ENCODE assay signal across 30 cellular contexts in the genomic region with DNA sequence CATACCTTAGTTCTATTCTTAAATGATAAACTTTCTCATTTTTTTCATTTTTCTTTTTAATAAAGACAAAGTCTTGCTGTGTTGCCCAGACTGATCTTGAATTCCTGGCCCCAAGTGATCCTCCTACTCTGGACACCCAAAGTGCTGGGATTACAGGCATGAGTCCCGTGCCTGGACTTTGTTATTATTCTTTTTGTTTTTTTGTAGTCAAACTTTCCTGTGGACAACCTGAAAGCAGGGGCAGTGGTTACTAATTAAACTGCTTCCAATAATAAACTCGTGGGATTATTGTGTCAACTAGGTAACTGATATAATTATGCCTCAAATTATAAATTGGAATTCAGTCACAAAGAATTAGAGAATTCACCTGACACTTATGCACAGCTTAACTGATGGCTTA.
"Had no signal": no experiment of that assay in that cellular context is flagged by ENCODE, and none has a peak within 500 bp of the region (broad histone marks: within the 10 kb centered on the region; RNA-seq: fewer than 3 reads in every experiment).

No MANE protein-coding gene starts in this region.

- H3K79me2 ChIP-seq: parathyroid adenoma had no signal

- H3K9me3 Mint-ChIP-seq: naive thymus-derived CD4-positive, alpha-beta T cell; natural killer cell; nephron; neural progenitor cell; stimulated activated effector memory CD8-positive, alpha-beta T cell treated with anti-CD3 and anti-CD28 coated beads, Interleukin-12 subunit alpha, Interleukin-12 subunit beta, amount 100 ng/mL, for 72 hours; stimulated activated naive CD8-positive, alpha-beta T cell treated with anti-CD3 and anti-CD28 coated beads, Interleukin-15, Interleukin-2, amounts not matched to agents 100 ng/mL and 50 ng/mL, for 24 hours had no signal

- H3K9ac ChIP-seq: neural progenitor cell, parathyroid adenoma had no signal

- H3K4me2 ChIP-seq: neural progenitor cell had no signal

- H3K27ac ChIP-seq: neural progenitor cell, ovary, parathyroid adenoma, psoas muscle, sigmoid colon, stomach, thoracic aorta, thyroid gland, tibial nerve, upper lobe of left lung, vagina had no signal

- H3K4me3 ChIP-seq: neural progenitor cell, ovary, psoas muscle, sigmoid colon, stomach, thoracic aorta, thyroid gland, tibial nerve, upper lobe of left lung, vagina had no signal

- H3K4me3 Mint-ChIP-seq: naive thymus-derived CD4-positive, alpha-beta T cell; natural killer cell; nephron; neural progenitor cell; stimulated activated effector memory CD8-positive, alpha-beta T cell treated with anti-CD3 and anti-CD28 coated beads, Interleukin-12 subunit alpha, Interleukin-12 subunit beta, amount 100 ng/mL, for 72 hours; stimulated activated naive B cell treated with anti-CD40 and anti-IgM and Interleukin-4, amounts not matched to agents 10 μg/mL and 1 μg/mL and 100 μg/mL, for 72 hours; stimulated activated naive CD8-positive, alpha-beta T cell treated with anti-CD3 and anti-CD28 coated beads, Interleukin-15, Interleukin-2, amounts not matched to agents 100 ng/mL and 50 ng/mL, for 24 hours had no signal

- H2AFZ ChIP-seq: neural progenitor cell, parathyroid adenoma had no signal

- H3K27me3 Mint-ChIP-seq: progenitor cell of endocrine pancreas had no signal

- H3K36me3 Mint-ChIP-seq: naive thymus-derived CD4-positive, alpha-beta T cell; natural killer cell; neural progenitor cell; stimulated activated effector memory CD8-positive, alpha-beta T cell treated with anti-CD3 and anti-CD28 coated beads, Interleukin-12 subunit alpha, Interleukin-12 subunit beta, amount 100 ng/mL, for 72 hours; stimulated activated naive B cell treated with anti-CD40 and anti-IgM and Interleukin-4, amounts not matched to agents 10 μg/mL and 1 μg/mL and 100 μg/mL, for 72 hours had no signal

- FAIRE-seq: small intestine, urothelium cell line had no signal

- H3K4me1 ChIP-seq: neural progenitor cell, parathyroid adenoma, psoas muscle, stomach, thyroid gland, upper lobe of left lung, vagina had no signal

- ATAC-seq: naive thymus-derived CD4-positive, alpha-beta T cell; natural killer cell; psoas muscle; right cardiac atrium; stimulated activated effector memory CD8-positive, alpha-beta T cell treated with anti-CD3 and anti-CD28 coated beads, Interleukin-12 subunit alpha, Interleukin-12 subunit beta, amount 100 ng/mL, for 72 hours; stimulated activated naive B cell treated with anti-CD40 and anti-IgM and Interleukin-4, amounts not matched to agents 10 μg/mL and 1 μg/mL and 100 μg/mL, for 72 hours had no signal

- H3K4me1 Mint-ChIP-seq: natural killer cell; nephron; stimulated activated effector memory CD8-positive, alpha-beta T cell treated with anti-CD3 and anti-CD28 coated beads, Interleukin-12 subunit alpha, Interleukin-12 subunit beta, amount 100 ng/mL, for 72 hours had no signal

- H3K27ac Mint-ChIP-seq: naive thymus-derived CD4-positive, alpha-beta T cell; natural killer cell; nephron; neural progenitor cell; progenitor cell of endocrine pancreas; stimulated activated effector memory CD8-positive, alpha-beta T cell treated with anti-CD3 and anti-CD28 coated beads, Interleukin-12 subunit alpha, Interleukin-12 subunit beta, amount 100 ng/mL, for 72 hours; stimulated activated naive B cell treated with anti-CD40 and anti-IgM and Interleukin-4, amounts not matched to agents 10 μg/mL and 1 μg/mL and 100 μg/mL, for 72 hours; stimulated activated naive CD8-positive, alpha-beta T cell treated with anti-CD3 and anti-CD28 coated beads, Interleukin-15, Interleukin-2, amounts not matched to agents 100 ng/mL and 50 ng/mL, for 24 hours had no signal

- H3K9me3 ChIP-seq: ovary, psoas muscle, sigmoid colon, stomach, thoracic aorta, thyroid gland, tibial nerve, upper lobe of left lung, vagina had no signal

- H3K36me3 ChIP-seq: neural progenitor cell, ovary, sigmoid colon, stomach, thoracic aorta, thyroid gland, tibial nerve, upper lobe of left lung, vagina had no signal

- H3K27me3 ChIP-seq: neural progenitor cell, ovary, sigmoid colon, stomach, thyroid gland, tibial nerve, upper lobe of left lung, vagina had no signal

- DNase-seq: naive thymus-derived CD4-positive, alpha-beta T cell; natural killer cell; occipital lobe; ovary; posterior cingulate gyrus; psoas muscle; retina; right cardiac atrium; sigmoid colon; small intestine; stimulated activated CD4-positive, alpha-beta T cell treated with anti-CD3 and anti-CD28 coated beads, Interleukin-15, amount 100 ng/mL, for 24 hours; stimulated activated CD4-positive, alpha-beta T cell treated with anti-CD3 and anti-CD28 coated beads, Interleukin-2, amount 100 ng/mL, for 24 hours; stimulated activated CD4-positive, alpha-beta T cell treated with anti-CD3 and anti-CD28 coated beads, Interleukin-2, amount 100 ng/mL, for 48 hours; stimulated activated CD4-positive, alpha-beta T cell treated with anti-CD3 and anti-CD28 coated beads, Interleukin-4, amount 100 ng/mL, for 24 hours; stimulated activated naive B cell treated with anti-CD40 and anti-IgM and Interleukin-4, amounts not matched to agents 10 μg/mL and 1 μg/mL and 100 μg/mL, for 72 hours; stimulated activated naive CD4-positive, alpha-beta T cell treated with Interleukin-2 at 50 U/mL for 16 hours; stomach; thyroid gland; trophoblast cell; upper lobe of left lung had no signal
